16 cellular contexts compared by ENCODE assay signal in genomic region chr3:104598848-104599501, GRCh38.
DNase-seq lines count a peak whose midpoint lies in the region; ATAC-seq and TF ChIP-seq lines count a peak whose summit lies in the region.
"Had no signal": no experiment of that assay in that cellular context is flagged by ENCODE, and none has a peak within 500 bp of the region (broad histone marks: within the 10 kb centered on the region; RNA-seq: fewer than 3 reads in every experiment).

No MANE protein-coding gene starts in this region.

- no peak overlapping the region for H3K4me3 Mint-ChIP-seq in activated CD8-positive, alpha-beta memory T cell treated with anti-CD3 and anti-CD28 coated beads, Interleukin-2, amount 10 ng/mL, durations not matched to agents 7 days and 5 days
- H3K4me3 Mint-ChIP-seq: activated CD4-positive, alpha-beta T cell treated with anti-CD3 and anti-CD28 coated beads for 36 hours; activated naive CD8-positive, alpha-beta T cell treated with anti-CD3 and anti-CD28 coated beads, Interleukin-2, amount 50 U/mL, for 24 hours; CD8-positive, alpha-beta memory T cell had no signal

- no peak for TF ChIP-seq CTCF in 22Rv1 (IDR thresholded peaks at IDR 0.05)
- TF ChIP-seq CTCF in thyroid gland (IDR thresholded peaks at IDR 0.05): no peak

- H3K4me1 Mint-ChIP-seq in activated CD8-positive, alpha-beta memory T cell treated with anti-CD3 and anti-CD28 coated beads, Interleukin-2, amount 10 ng/mL, durations not matched to agents 7 days and 5 days: no peaks in the 10 kb centered on the region
- H3K4me1 Mint-ChIP-seq: activated CD4-positive, alpha-beta T cell treated with anti-CD3 and anti-CD28 coated beads for 36 hours; activated naive CD8-positive, alpha-beta T cell treated with anti-CD3 and anti-CD28 coated beads, Interleukin-2, amount 50 U/mL, for 24 hours; CD8-positive, alpha-beta memory T cell had no signal

- 81 to 87% methylated on average over 6 of the region's 6 CpGs for whole genome bisulfite sequencing in thyroid gland, 2 donors

- TF ChIP-seq POLR2A in thyroid gland (IDR thresholded peaks at IDR 0.05): no peak

- CTCF ChIA-PET in activated CD8-positive, alpha-beta memory T cell treated with anti-CD3 and anti-CD28 coated beads, Interleukin-2, amount 10 ng/mL, durations not matched to agents 7 days and 5 days (lab: Charles Lee): no interaction called here

- H3K9me3 ChIP-seq in thyroid gland: no peaks in the 10 kb centered on the region
- H3K9me3 ChIP-seq: gastroesophageal sphincter, right lobe of liver, thoracic aorta had no signal

- H3K27ac ChIP-seq in 22Rv1 (peak overlapping the region; percentile 89), epithelial cell of prostate (no peak overlapping the region), thyroid gland (no peak overlapping the region)
- H3K27ac ChIP-seq: gastroesophageal sphincter, right lobe of liver, RWPE1, thoracic aorta had no signal

- no peaks in the 10 kb centered on the region for H3K4me1 ChIP-seq in thyroid gland
- H3K4me1 ChIP-seq: gastroesophageal sphincter, right lobe of liver had no signal

- in situ Hi-C loops in G401 (cut with HindIII; ENCODE audit: low sequenced_read_pairs): no loop called here

- H3K36me3 ChIP-seq in thyroid gland: no peaks in the 10 kb centered on the region
- H3K36me3 ChIP-seq: gastroesophageal sphincter, right lobe of liver, thoracic aorta had no signal

- no peak overlapping the region for H3K4me3 ChIP-seq in thyroid gland (replicated peaks in 1 of 3)
- H3K4me3 ChIP-seq: gastroesophageal sphincter, right lobe of liver, thoracic aorta had no signal

- H3K27ac Mint-ChIP-seq in activated CD8-positive, alpha-beta memory T cell treated with anti-CD3 and anti-CD28 coated beads, Interleukin-2, amount 10 ng/mL, durations not matched to agents 7 days and 5 days: no peak overlapping the region
- H3K27ac Mint-ChIP-seq: activated CD4-positive, alpha-beta T cell treated with anti-CD3 and anti-CD28 coated beads for 36 hours; activated naive CD8-positive, alpha-beta T cell treated with anti-CD3 and anti-CD28 coated beads, Interleukin-2, amount 50 U/mL, for 24 hours; CD8-positive, alpha-beta memory T cell had no signal

- H3K9me3 Mint-ChIP-seq in activated CD8-positive, alpha-beta memory T cell treated with anti-CD3 and anti-CD28 coated beads, Interleukin-2, amount 10 ng/mL, durations not matched to agents 7 days and 5 days (ENCODE audit: low read depth): no peaks in the 10 kb centered on the region
- H3K9me3 Mint-ChIP-seq: activated naive CD8-positive, alpha-beta T cell treated with anti-CD3 and anti-CD28 coated beads, Interleukin-2, amount 50 U/mL, for 24 hours; CD8-positive, alpha-beta memory T cell had no signal

- peaks cover 4% of the 10 kb centered on the region for H3K27me3 Mint-ChIP-seq in activated CD8-positive, alpha-beta memory T cell treated with anti-CD3 and anti-CD28 coated beads, Interleukin-2, amount 10 ng/mL, durations not matched to agents 7 days and 5 days
- H3K27me3 Mint-ChIP-seq: activated CD4-positive, alpha-beta T cell treated with anti-CD3 and anti-CD28 coated beads for 36 hours had no signal

- H3K27me3 ChIP-seq in thyroid gland: no peaks in the 10 kb centered on the region
- H3K27me3 ChIP-seq: gastroesophageal sphincter, right lobe of liver had no signal

- H3K36me3 Mint-ChIP-seq in activated CD8-positive, alpha-beta memory T cell treated with anti-CD3 and anti-CD28 coated beads, Interleukin-2, amount 10 ng/mL, durations not matched to agents 7 days and 5 days: no peaks in the 10 kb centered on the region
- H3K36me3 Mint-ChIP-seq: CD8-positive, alpha-beta memory T cell had no signal

- DNase-seq in NCI-H1092 (lab: John Stamatoyannopoulos, UW): peak; percentile 7
- DNase-seq in NCI-H510A (lab: John Stamatoyannopoulos, UW): peak; percentile 5
- peak; percentile 46 for DNase-seq in epithelial cell of prostate (ENCODE audit: low read depth, low spot score)
- no peak for DNase-seq in activated CD8-positive, alpha-beta memory T cell treated with anti-CD3 and anti-CD28 coated beads, Interleukin-2, amount 10 ng/mL, durations not matched to agents 7 days and 5 days
- DNase-seq in thyroid gland: no peak
- DNase-seq in G401 (ENCODE audit: low spot score): no peak
- DNase-seq: activated CD4-positive, alpha-beta T cell treated with anti-CD3 and anti-CD28 coated beads for 36 hours; activated naive CD8-positive, alpha-beta T cell treated with anti-CD3 and anti-CD28 coated beads, Interleukin-2, amount 50 U/mL, for 24 hours; CD8-positive, alpha-beta memory T cell; Karpas-422; right lobe of liver had no signal

- no peak for ATAC-seq in activated CD8-positive, alpha-beta memory T cell treated with anti-CD3 and anti-CD28 coated beads, Interleukin-2, amount 10 ng/mL, durations not matched to agents 7 days and 5 days
- ATAC-seq in HG03039 (IDR thresholded peaks at IDR 0.05; ENCODE audit: unreplicated experiment): no peak
- ATAC-seq: activated CD4-positive, alpha-beta T cell treated with anti-CD3 and anti-CD28 coated beads for 36 hours; activated naive CD8-positive, alpha-beta T cell treated with anti-CD3 and anti-CD28 coated beads, Interleukin-2, amount 50 U/mL, for 24 hours; gastroesophageal sphincter had no signal

- intact Hi-C loops in thyroid gland (cut with DNase I): no loop called here

Comparison
In these comparisons a context has a peak if more than half of its experiments do, and no peak if none do; other contexts are left out.
1. DNase-seq: peak in NCI-H1092 (single experiment), NCI-H510A (single experiment) and epithelial cell of prostate (single experiment); none in activated CD8-positive, alpha-beta memory T cell treated with anti-CD3 and anti-CD28 coated beads, Interleukin-2, amount 10 ng/mL, durations not matched to agents 7 days and 5 days (single experiment), thyroid gland (0 of 2) and G401 (single experiment).